ENCODE assay signal across 31 cellular contexts in the genomic region with DNA sequence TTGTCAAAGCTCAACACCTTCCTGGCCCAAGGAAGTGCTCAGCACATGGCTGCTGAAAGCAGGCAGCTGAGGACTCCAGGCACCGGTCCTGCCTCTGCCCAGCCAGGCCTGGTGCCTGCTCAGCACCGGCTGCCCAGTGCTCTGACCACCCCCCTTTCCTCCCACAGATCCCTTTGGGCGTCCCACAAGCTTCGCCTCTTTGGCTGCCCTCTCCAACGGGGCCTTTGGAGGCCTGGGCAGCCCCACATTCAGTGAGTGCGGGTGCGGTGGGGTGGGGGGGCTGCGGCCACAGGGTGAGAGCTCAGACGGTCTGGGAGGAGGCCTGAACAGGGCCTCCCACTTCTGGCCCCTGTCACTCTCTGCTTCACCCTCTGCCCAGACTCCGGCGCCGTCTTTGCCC.
"Had no signal": no experiment of that assay in that cellular context is flagged by ENCODE, and none has a peak within 500 bp of the region (broad histone marks: within the 10 kb centered on the region; RNA-seq: fewer than 3 reads in every experiment).

No MANE protein-coding gene starts in this region.

- H3K27ac ChIP-seq: breast epithelium, epithelial cell of prostate, esophagus squamous epithelium, left ventricle myocardium inferior, neutrophil, ovary, sigmoid colon, thoracic aorta had no signal

- H3K9me3 Mint-ChIP-seq: activated T-cell treated with anti-CD3 and anti-CD28 coated beads, Interleukin-2, amount 50 U/mL, for 72 hours; dendritic cell treated with granulocyte-macrophage colony-stimulating factor and Interleukin-4, amounts not matched to agents 40 ng/mL and 50 ng/mL, for 4 days; endodermal cell; nephron progenitor cell; WTC11 had no signal

- H3K27ac Mint-ChIP-seq: activated T-cell treated with anti-CD3 and anti-CD28 coated beads, Interleukin-2, amount 50 U/mL, for 72 hours; dendritic cell treated with granulocyte-macrophage colony-stimulating factor and Interleukin-4, amounts not matched to agents 40 ng/mL and 50 ng/mL, for 4 days; endodermal cell; nephron progenitor cell; progenitor cell of endocrine pancreas; WTC11 had no signal

- ATAC-seq: mucosa of descending colon, SK-N-SH treated with all-trans-retinoic acid at 6 μM for 48 hours, WTC11 had no signal

- FAIRE-seq: small intestine, urothelium cell line had no signal

- DNase-seq: activated CD4-positive, alpha-beta T cell treated with anti-CD3 and anti-CD28 coated beads, Interleukin-2, amount 50 U/mL, for 1 hour; activated effector memory CD4-positive, alpha-beta T cell treated with Interleukin-2 at 50 U/mL for 16 hours; activated naive CD4-positive, alpha-beta T cell treated with Interleukin-2 at 50 U/mL for 16 hours; activated T-cell treated with anti-CD3 and anti-CD28 coated beads for 4 hours; activated T-cell treated with anti-CD3 and anti-CD28 coated beads, Interleukin-2, amount 50 U/mL, for 72 hours; central memory CD4-positive, alpha-beta T cell; endodermal cell; esophagus squamous epithelium; foreskin melanocyte; islet precursor cell; left ventricle myocardium inferior; mucosa of descending colon; nephron progenitor cell; ovary; sigmoid colon; small intestine; stimulated activated CD4-positive, alpha-beta T cell treated with anti-CD3 and anti-CD28 coated beads, Interleukin-4, amount 100 ng/mL, for 4 hours; stimulated activated CD8-positive, alpha-beta memory T cell treated with anti-CD3 and anti-CD28 coated beads, Interleukin-4, amount 100 ng/mL, for 48 hours; stimulated activated naive CD4-positive, alpha-beta T cell treated with Interleukin-2 at 50 U/mL for 16 hours; T-helper 2 cell; trophoblast cell had no signal

- H3K4me1 ChIP-seq: breast epithelium had no signal

- H3K4me3 Mint-ChIP-seq: activated T-cell treated with anti-CD3 and anti-CD28 coated beads, Interleukin-2, amount 50 U/mL, for 72 hours; dendritic cell treated with granulocyte-macrophage colony-stimulating factor and Interleukin-4, amounts not matched to agents 40 ng/mL and 50 ng/mL, for 4 days; endodermal cell; nephron progenitor cell; WTC11 had no signal

- H3K27me3 Mint-ChIP-seq: dendritic cell treated with granulocyte-macrophage colony-stimulating factor and Interleukin-4, amounts not matched to agents 40 ng/mL and 50 ng/mL, for 4 days; progenitor cell of endocrine pancreas had no signal

- H3K36me3 ChIP-seq: ovary had no signal

- H3K4me3 ChIP-seq: breast epithelium, esophagus squamous epithelium, left ventricle myocardium inferior, lung, mucosa of descending colon, ovary, sigmoid colon, thoracic aorta had no signal

- H3K9me3 ChIP-seq: breast epithelium, esophagus squamous epithelium, left ventricle myocardium inferior, mucosa of descending colon, neutrophil, ovary, sigmoid colon, thoracic aorta had no signal

- H3K27me3 ChIP-seq: breast epithelium, esophagus squamous epithelium, neutrophil, ovary, sigmoid colon had no signal

- H3K4me1 Mint-ChIP-seq: endodermal cell, WTC11 had no signal
